ENCODE assay signal across 22 cellular contexts in the genomic region with DNA sequence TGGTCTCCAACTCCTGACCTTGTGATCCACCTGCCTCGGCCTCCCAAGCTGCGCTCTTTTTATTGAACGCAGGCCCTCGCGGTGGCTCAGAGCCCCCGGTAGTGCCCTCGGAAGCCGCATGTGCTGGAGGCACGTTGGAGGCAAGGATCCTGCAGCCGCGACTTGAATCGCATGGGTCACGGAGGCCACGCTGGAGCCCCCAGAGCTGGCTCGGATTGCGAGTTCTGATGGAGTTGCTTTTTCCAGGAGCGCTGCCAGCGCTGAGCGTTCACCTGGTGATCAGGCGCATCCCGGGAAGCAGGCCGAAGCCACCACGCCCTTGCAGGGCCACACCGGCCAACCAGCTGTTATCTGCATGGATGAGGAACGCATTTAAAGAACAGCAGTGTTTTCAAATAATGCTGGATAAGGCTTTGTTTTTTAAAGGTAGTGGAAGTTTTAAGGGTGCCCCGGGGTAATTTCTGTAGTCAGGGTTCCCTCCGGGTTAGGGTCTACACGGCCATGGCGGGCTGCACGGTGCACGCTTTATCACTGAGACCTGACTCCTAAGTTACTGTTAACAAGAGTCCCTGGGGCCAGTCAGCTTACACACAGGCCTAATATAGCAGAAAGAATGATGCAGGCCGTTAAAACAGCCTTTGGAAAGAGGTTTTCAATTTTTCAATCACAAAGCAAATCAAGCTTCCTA. TPM values are rescaled to one million over a fixed set of nuclear protein-coding genes. Genes with fewer than 3 reads are reported as not detected.
DNase-seq lines count a peak whose midpoint lies in the region; ATAC-seq and TF ChIP-seq lines count a peak whose summit lies in the region.
"Had no signal": no experiment of that assay in that cellular context is flagged by ENCODE, and none has a peak within 500 bp of the region (broad histone marks: within the 10 kb centered on the region; RNA-seq: fewer than 3 reads in every experiment).

No MANE protein-coding gene starts in this region.

- 96% methylated on average over 27 to 30 of the region's 32 CpGs for WGBS in mesodermal cell (ENCODE audit: insufficient coverage in 2 of 2), 2 experiments
- WGBS in smooth muscle cell (ENCODE audit: low lambda C conversion rate): 93% methylated on average over 32 of the region's 32 CpGs

- no peaks in the 10 kb centered on the region for H3K27me3 ChIP-seq in smooth muscle cell (ENCODE audit: low read depth)

- TF ChIP-seq CTCF in smooth muscle cell (IDR thresholded peaks at IDR 0.05; ENCODE audit: borderline replicate concordance, insufficient read depth, poor library complexity, severe bottlenecking): no peak
- TF ChIP-seq CTCF in GM10266 (IDR thresholded peaks at IDR 0.05; ENCODE audit: control insufficient read depth, insufficient read depth, low read depth, missing control alignments): no peak

- peak overlapping the region; percentile 70 for H3K4me2 ChIP-seq in smooth muscle cell

- POLR2A ChIA-PET in activated naive CD8-positive, alpha-beta T cell treated with anti-CD3 and anti-CD28 coated beads, Interleukin-2, amount 10 ng/mL, durations not matched to agents 7 days and 5 days (lab: Charles Lee): interaction anchor here (0.6 to 1.9 kb wide), 6 partner anchors 7 to 173 kb away, joined by 3 to 8 read pairs (median 3); a partner anchor contains a TSS

- H3K9me3 ChIP-seq in mesodermal cell (ENCODE audit: control insufficient read depth, low read length): peaks cover 9% of the 10 kb centered on the region
- no peaks in the 10 kb centered on the region for H3K9me3 ChIP-seq in smooth muscle cell (replicated peaks; ENCODE audit: low read depth)

- H2AFZ ChIP-seq in smooth muscle cell (ENCODE audit: low read depth): peak overlapping the region; percentile 41

- no peak overlapping the region for H3K4me3 Mint-ChIP-seq in activated naive CD8-positive, alpha-beta T cell treated with anti-CD3 and anti-CD28 coated beads, Interleukin-2, amount 10 ng/mL, durations not matched to agents 7 days and 5 days
- H3K4me3 Mint-ChIP-seq in activated naive CD8-positive, alpha-beta T cell treated with anti-CD3 and anti-CD28 coated beads for 36 hours: no peak overlapping the region
- H3K4me3 Mint-ChIP-seq: activated CD4-positive, alpha-beta T cell treated with anti-CD3 and anti-CD28 coated beads for 36 hours; activated CD8-positive, alpha-beta memory T cell treated with anti-CD3 and anti-CD28 coated beads, Interleukin-2, amount 10 ng/mL, durations not matched to agents 7 days and 5 days; stimulated activated naive B cell treated with anti-CD40 and anti-IgM and Interleukin-4, amounts not matched to agents 10 μg/mL and 1 μg/mL and 100 μg/mL, for 72 hours had no signal

- H3K9me3 Mint-ChIP-seq in activated naive CD8-positive, alpha-beta T cell treated with anti-CD3 and anti-CD28 coated beads, Interleukin-2, amount 10 ng/mL, durations not matched to agents 7 days and 5 days: peaks cover 3% of the 10 kb centered on the region
- H3K9me3 Mint-ChIP-seq in activated naive CD8-positive, alpha-beta T cell treated with anti-CD3 and anti-CD28 coated beads for 36 hours: peaks cover 2% of the 10 kb centered on the region

- H3K27ac ChIP-seq in mesodermal cell (ENCODE audit: low read depth, low read length, severe bottlenecking) (peak overlapping the region; percentile 85), smooth muscle cell (ENCODE audit: low read depth) (peak overlapping the region; percentile 49)
- H3K27ac ChIP-seq: foreskin keratinocyte, SK-N-MC, tibial artery had no signal

- no peak for ATAC-seq in activated naive CD8-positive, alpha-beta T cell treated with anti-CD3 and anti-CD28 coated beads, Interleukin-2, amount 10 ng/mL, durations not matched to agents 7 days and 5 days (ENCODE audit: low read depth)
- ATAC-seq in HG03432 (IDR thresholded peaks at IDR 0.05; ENCODE audit: unreplicated experiment) (no peak), HG03571 (IDR thresholded peaks at IDR 0.05; ENCODE audit: unreplicated experiment) (no peak)
- ATAC-seq: activated CD4-positive, alpha-beta T cell treated with anti-CD3 and anti-CD28 coated beads for 36 hours; activated CD8-positive, alpha-beta memory T cell treated with anti-CD3 and anti-CD28 coated beads, Interleukin-2, amount 10 ng/mL, durations not matched to agents 7 days and 5 days; foreskin keratinocyte; Panc1; stimulated activated naive B cell treated with anti-CD40 and anti-IgM and Interleukin-4, amounts not matched to agents 10 μg/mL and 1 μg/mL and 100 μg/mL, for 72 hours had no signal

- H3K36me3 ChIP-seq in mesodermal cell (ENCODE audit: control insufficient read depth, insufficient read depth, low read length): no peaks in the 10 kb centered on the region
- no peaks in the 10 kb centered on the region for H3K36me3 ChIP-seq in smooth muscle cell (ENCODE audit: low read depth)
- H3K36me3 ChIP-seq: tibial artery had no signal

- peaks cover 20% of the 10 kb centered on the region for H3K4me1 Mint-ChIP-seq in activated naive CD8-positive, alpha-beta T cell treated with anti-CD3 and anti-CD28 coated beads, Interleukin-2, amount 10 ng/mL, durations not matched to agents 7 days and 5 days
- peaks cover 33% of the 10 kb centered on the region for H3K4me1 Mint-ChIP-seq in activated naive CD8-positive, alpha-beta T cell treated with anti-CD3 and anti-CD28 coated beads for 36 hours
- H3K4me1 Mint-ChIP-seq: stimulated activated naive B cell treated with anti-CD40 and anti-IgM and Interleukin-4, amounts not matched to agents 10 μg/mL and 1 μg/mL and 100 μg/mL, for 72 hours had no signal

- H3K9ac ChIP-seq in smooth muscle cell (ENCODE audit: low read depth): peak overlapping the region; percentile 0

- H3K4me1 ChIP-seq in mesodermal cell (ENCODE audit: control insufficient read depth, insufficient read depth, low read length, poor library complexity, severe bottlenecking) (peaks cover 35% of the 10 kb centered on the region), smooth muscle cell (ENCODE audit: low read depth) (peaks cover 15% of the 10 kb centered on the region)
- H3K4me1 ChIP-seq: foreskin keratinocyte had no signal

- H4K20me1 ChIP-seq in smooth muscle cell (ENCODE audit: low read depth): no peaks in the 10 kb centered on the region

- H3F3A ChIP-seq in smooth muscle cell (ENCODE audit: low read depth): peaks cover 6% of the 10 kb centered on the region

- H3K79me2 ChIP-seq in smooth muscle cell (ENCODE audit: low read depth): no peaks in the 10 kb centered on the region

- DNase-seq in activated naive CD8-positive, alpha-beta T cell treated with anti-CD3 and anti-CD28 coated beads, Interleukin-2, amount 10 ng/mL, durations not matched to agents 7 days and 5 days: no peak
- no peak for DNase-seq in activated naive CD8-positive, alpha-beta T cell treated with anti-CD3 and anti-CD28 coated beads for 36 hours
- DNase-seq in dermis blood vessel endothelial cell: peak; percentile 2
- no peak for DNase-seq in smooth muscle cell (lab: John Stamatoyannopoulos, UW; ENCODE audit: unreplicated experiment)
- DNase-seq in GM10266 (ENCODE audit: extremely low spot score): no peak
- DNase-seq: 8988T; activated CD4-positive, alpha-beta T cell treated with anti-CD3 and anti-CD28 coated beads for 36 hours; activated CD8-positive, alpha-beta memory T cell treated with anti-CD3 and anti-CD28 coated beads, Interleukin-2, amount 10 ng/mL, durations not matched to agents 7 days and 5 days; cerebellar nuclear complex; DMS 273 treated with DMSO at 0.1 percent for 48 hours; foreskin keratinocyte; NCI-H1436; NCI-H2171 treated with DMSO at 0.1 percent for 48 hours; NCI-H82; stimulated activated naive B cell treated with anti-CD40 and anti-IgM and Interleukin-4, amounts not matched to agents 10 μg/mL and 1 μg/mL and 100 μg/mL, for 72 hours; tibial artery had no signal

- H3K27ac Mint-ChIP-seq in activated naive CD8-positive, alpha-beta T cell treated with anti-CD3 and anti-CD28 coated beads, Interleukin-2, amount 10 ng/mL, durations not matched to agents 7 days and 5 days: peak overlapping the region; percentile 29
- no peak overlapping the region for H3K27ac Mint-ChIP-seq in activated naive CD8-positive, alpha-beta T cell treated with anti-CD3 and anti-CD28 coated beads for 36 hours
- H3K27ac Mint-ChIP-seq: activated CD4-positive, alpha-beta T cell treated with anti-CD3 and anti-CD28 coated beads for 36 hours; activated CD8-positive, alpha-beta memory T cell treated with anti-CD3 and anti-CD28 coated beads, Interleukin-2, amount 10 ng/mL, durations not matched to agents 7 days and 5 days; stimulated activated naive B cell treated with anti-CD40 and anti-IgM and Interleukin-4, amounts not matched to agents 10 μg/mL and 1 μg/mL and 100 μg/mL, for 72 hours had no signal

- H3K36me3 Mint-ChIP-seq in activated naive CD8-positive, alpha-beta T cell treated with anti-CD3 and anti-CD28 coated beads, Interleukin-2, amount 10 ng/mL, durations not matched to agents 7 days and 5 days: peaks cover 3% of the 10 kb centered on the region
- H3K36me3 Mint-ChIP-seq in activated naive CD8-positive, alpha-beta T cell treated with anti-CD3 and anti-CD28 coated beads for 36 hours: peaks cover 3% of the 10 kb centered on the region
- H3K36me3 Mint-ChIP-seq: activated CD8-positive, alpha-beta memory T cell treated with anti-CD3 and anti-CD28 coated beads, Interleukin-2, amount 10 ng/mL, durations not matched to agents 7 days and 5 days had no signal

- no peaks in the 10 kb centered on the region for H3K27me3 Mint-ChIP-seq in activated naive CD8-positive, alpha-beta T cell treated with anti-CD3 and anti-CD28 coated beads, Interleukin-2, amount 10 ng/mL, durations not matched to agents 7 days and 5 days
- H3K27me3 Mint-ChIP-seq in activated naive CD8-positive, alpha-beta T cell treated with anti-CD3 and anti-CD28 coated beads for 36 hours: no peaks in the 10 kb centered on the region
- H3K27me3 Mint-ChIP-seq: activated CD4-positive, alpha-beta T cell treated with anti-CD3 and anti-CD28 coated beads for 36 hours; activated CD8-positive, alpha-beta memory T cell treated with anti-CD3 and anti-CD28 coated beads, Interleukin-2, amount 10 ng/mL, durations not matched to agents 7 days and 5 days; stimulated activated naive B cell treated with anti-CD40 and anti-IgM and Interleukin-4, amounts not matched to agents 10 μg/mL and 1 μg/mL and 100 μg/mL, for 72 hours had no signal

- H3K4me3 ChIP-seq in mesodermal cell (ENCODE audit: extremely low read depth, insufficient read depth, low read length, poor library complexity, severe bottlenecking) (no peak overlapping the region), smooth muscle cell (no peak overlapping the region)
- H3K4me3 ChIP-seq: SK-N-MC, tibial artery had no signal

RNA-seq across cellular contexts. Expression of a gene that starts 6.2 kb away (rescaled TPM):
- 10 to 100 TPM; 15.8 to 16.3 TPM for total RNA-seq in activated naive CD8-positive, alpha-beta T cell treated with anti-CD3 and anti-CD28 coated beads, Interleukin-2, amount 10 ng/mL, durations not matched to agents 7 days and 5 days
- 10 to 100 TPM in 1 of 2 experiments, 1 to 10 TPM in 1; 8.7 to 10.5 TPM for total RNA-seq in activated naive CD8-positive, alpha-beta T cell treated with anti-CD3 and anti-CD28 coated beads for 36 hours
- total RNA-seq in dermis blood vessel endothelial cell (not detected in 2 replicates), smooth muscle cell (not detected in 2 replicates)
- polyA plus RNA-seq in mesodermal cell (2013, experiment 1 of 2): 3.7 TPM
- polyA plus RNA-seq in mesodermal cell (2013, experiment 2 of 2): 4.0 TPM
- not detected in 2 replicates for polyA plus RNA-seq in smooth muscle cell
- total RNA-seq: activated CD4-positive, alpha-beta T cell treated with anti-CD3 and anti-CD28 coated beads for 36 hours; foreskin keratinocyte; renal cortical epithelial cell had no signal

RNA-seq across cellular contexts. Expression of a gene that starts 36.8 kb away (rescaled TPM):
- 100 to 1,000 TPM; 153 to 157 TPM for total RNA-seq in activated naive CD8-positive, alpha-beta T cell treated with anti-CD3 and anti-CD28 coated beads, Interleukin-2, amount 10 ng/mL, durations not matched to agents 7 days and 5 days
- total RNA-seq in activated naive CD8-positive, alpha-beta T cell treated with anti-CD3 and anti-CD28 coated beads for 36 hours: 10 to 100 TPM; 56.8 to 59.9 TPM
- total RNA-seq in dermis blood vessel endothelial cell (158 and 202 TPM in 2 replicates), smooth muscle cell (51.4 and 61.9 TPM in 2 replicates)
- polyA plus RNA-seq in mesodermal cell (2013, experiment 1 of 2): 92.7 TPM
- polyA plus RNA-seq in mesodermal cell (2013, experiment 2 of 2): 83.4 TPM
- 95.7 and 97.9 TPM in 2 replicates for polyA plus RNA-seq in smooth muscle cell
